1 cellular context compared by ENCODE assay signal in genomic region chr1:64082459-64082858, GRCh38.
TF ChIP-seq lines count a peak whose summit lies in the region.

No MANE protein-coding gene starts in this region.

TF ChIP-seq in IMR-90, 13 proteins besides CTCF, POLR2A, EP300 and RAD21 (continued from another document):
- TF ChIP-seq NFE2L2 (IDR thresholded peaks at IDR 0.05; ENCODE audit: low read depth, low read length) = no peak
- no peak for TF ChIP-seq RCOR1 (IDR thresholded peaks at IDR 0.05; ENCODE audit: insufficient replicate concordance, low read length)
- no peak for TF ChIP-seq BHLHE40 (IDR thresholded peaks at IDR 0.05; ENCODE audit: low read depth, low read length)
- no peak for TF ChIP-seq ELK1 (IDR thresholded peaks at IDR 0.05; ENCODE audit: borderline replicate concordance, low read depth, low read length)
- no peak for TF ChIP-seq SMC3 (IDR thresholded peaks at IDR 0.05; ENCODE audit: low read depth, low read length)
- TF ChIP-seq USF2 (IDR thresholded peaks at IDR 0.05; ENCODE audit: low read depth, low read length) = no peak
- TF ChIP-seq CEBPB (IDR thresholded peaks at IDR 0.05; ENCODE audit: low read depth, low read length) = no peak
- TF ChIP-seq RFX5 (IDR thresholded peaks at IDR 0.05; ENCODE audit: low read depth, low read length) = no peak
- TF ChIP-seq FOS (IDR thresholded peaks at IDR 0.05; ENCODE audit: low read depth, low read length) = no peak
